8 cellular contexts compared by ENCODE assay signal in the genomic region with DNA sequence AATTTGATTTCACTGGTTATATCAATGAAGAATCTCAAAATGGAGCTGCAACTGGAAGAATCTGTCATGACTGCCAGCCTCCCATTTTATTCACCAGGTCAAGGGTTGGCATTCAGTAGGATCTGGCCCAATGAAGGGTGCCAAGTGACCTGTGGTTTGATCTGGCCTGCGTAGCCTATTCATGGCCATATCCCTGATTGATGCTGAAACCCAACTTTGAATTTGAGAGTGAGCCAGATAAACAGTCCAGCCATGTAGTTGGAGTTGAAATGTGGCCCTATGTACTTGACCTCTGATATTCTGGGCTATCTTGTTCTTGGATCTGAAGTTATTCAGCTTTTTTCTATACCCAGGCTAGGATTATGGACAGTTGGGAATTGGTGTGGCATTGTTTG. TPM values are rescaled to one million over a fixed set of nuclear protein-coding genes. Genes with fewer than 3 reads are reported as not detected.
DNase-seq lines count a peak whose midpoint lies in the region; ATAC-seq, FAIRE-seq and TF ChIP-seq lines count a peak whose summit lies in the region.

No MANE protein-coding gene starts in this region.

- no peaks in the 10 kb centered on the region for H3K27me3 Mint-ChIP-seq in H9 (ENCODE audit: low read depth)

- H3K4me1 Mint-ChIP-seq in H9, result peaks cover 28 to 32% of the 10 kb centered on the region in 2 experiments

- no peak overlapping the region for H4K8ac ChIP-seq in H9 (replicated peaks; ENCODE audit: insufficient read length, low read depth, low read length)

- no peak overlapping the region for H3K9ac ChIP-seq in H9 (ENCODE audit: extremely low read depth, insufficient read length, low read length)

- H3K4me2 ChIP-seq in H9 (ENCODE audit: insufficient read depth, insufficient read length, low read length), result peak overlapping the region; percentile 88

- no peak overlapping the region for H2BK20ac ChIP-seq in H9 (ENCODE audit: low read depth, low read length, poor library complexity, severe bottlenecking)

- DNase-seq in H9 (no peak), glomerular visceral epithelial cell (ENCODE audit: extremely low spot score) (peak; percentile 3), small intestine (peak; percentile 57), COR-L47 (lab: John Stamatoyannopoulos, UW) (no peak), NCI-H2227 treated with DMSO at 0.1 percent for 48 hours (lab: John Stamatoyannopoulos, UW) (no peak)

- peaks cover 8% of the 10 kb centered on the region for H3K79me1 ChIP-seq in H9 (ENCODE audit: insufficient read depth, low read depth, low read length, poor library complexity, severe bottlenecking)

- WGBS in H9 (ENCODE audit: extremely low coverage, insufficient read length, low lambda C conversion rate), result no CpG with 5 or more reads among the region's 1 CpG
- 24 to 42% (median 30%) methylated on average over 1 of the region's 1 CpG for WGBS in small intestine, 3 donors

- peak overlapping the region in 1 of 2 donors; percentile 98 for H3K4me3 ChIP-seq in small intestine (ENCODE audit: low read depth in 1 of 2, low read length in 2 of 2)

- H3K18ac ChIP-seq in H9 (ENCODE audit: insufficient read length, low read depth, low read length), result no peak overlapping the region

- H3K23me2 ChIP-seq in H9 (ENCODE audit: insufficient read length, low read depth, low read length, poor library complexity, severe bottlenecking), result peaks cover 8% of the 10 kb centered on the region

- no peak overlapping the region for H2BK12ac ChIP-seq in H9 (ENCODE audit: insufficient read length, low read depth, low read length)

- H3K9me3 ChIP-seq in H9 (ENCODE audit: control insufficient read depth, low read depth, low read length) (no peaks in the 10 kb centered on the region), small intestine (ENCODE audit: control insufficient read depth, low read depth) (no peaks in the 10 kb centered on the region)

- H3K36me3 Mint-ChIP-seq in H9 (ENCODE audit: insufficient read depth in 1 of 3, low read depth in 3 of 3), result peaks cover 0 to 8% (median 3%) of the 10 kb centered on the region in 3 experiments; a peak in 3 of 7 replicates

- H2BK120ac ChIP-seq in H9 (ENCODE audit: low read depth, low read length, poor library complexity, severe bottlenecking), result no peak overlapping the region

- TF ChIP-seq CTCF in H9 (conservative IDR thresholded peaks at IDR 0.05) (no peak), VCaP (conservative IDR thresholded peaks at IDR 0.05) (no peak)

- H3K56ac ChIP-seq in H9 (ENCODE audit: insufficient read length, low read depth, low read length), result no peak overlapping the region

- H3T11ph ChIP-seq in H9 (ENCODE audit: low read length), result no peak overlapping the region

- H3K4me3 Mint-ChIP-seq in H9, result peak overlapping the region; percentile 91 to 97

- H4K91ac ChIP-seq in H9 (ENCODE audit: insufficient read length, low read depth, low read length), result no peak overlapping the region

- no peak overlapping the region for H4K5ac ChIP-seq in H9 (ENCODE audit: insufficient read length, low read depth, low read length)

- no peak overlapping the region for H2BK15ac ChIP-seq in H9 (ENCODE audit: low read depth, low read length)

- H3K27me3 ChIP-seq in H9 (ENCODE audit: insufficient read depth, low read length), result no peaks in the 10 kb centered on the region
- no peaks in the 10 kb centered on the region for H3K27me3 ChIP-seq in small intestine (ENCODE audit: control insufficient read depth in 2 of 2, insufficient read depth in 2 of 2, low read length in 2 of 2)

- H2AFZ ChIP-seq in H9 (ENCODE audit: low read length), result no peak overlapping the region

- H4K20me1 ChIP-seq in H9 (ENCODE audit: control insufficient read depth, insufficient read depth, insufficient read length), result no peaks in the 10 kb centered on the region

- H3K9me3 Mint-ChIP-seq in H9, result peaks cover 0 to 2% of the 10 kb centered on the region in 2 experiments; a peak in 2 of 5 replicates

- no peak overlapping the region for H2AK5ac ChIP-seq in H9 (ENCODE audit: insufficient read length, low read length)

- H3K4ac ChIP-seq in H9 (ENCODE audit: low read depth, low read length), result no peak overlapping the region

- no peak overlapping the region for H3K14ac ChIP-seq in H9 (ENCODE audit: insufficient read depth, low read length)

- H3K27ac ChIP-seq in H9 (ENCODE audit: insufficient read length, low read depth, low read length) (no peak overlapping the region), VCaP (peak overlapping the region; percentile 99), small intestine (ENCODE audit: low read depth in 1 of 2, low read length in 1 of 2) (peak overlapping the region; percentile 4 to 22)

- no peak for ATAC-seq in HG03108 (IDR thresholded peaks at IDR 0.05; ENCODE audit: unreplicated experiment)
- no peak for ATAC-seq in GM19463 (IDR thresholded peaks at IDR 0.05; ENCODE audit: unreplicated experiment)

- FAIRE-seq in small intestine (lab: Jason Lieb, UNC), result no peak

- no peak overlapping the region for H2BK5ac ChIP-seq in H9 (ENCODE audit: insufficient read length, low read length)

- H3K4me1 ChIP-seq in H9 (ENCODE audit: insufficient read depth, low read length) (peaks cover 4% of the 10 kb centered on the region; the same call in 1 of the 2 replicates), small intestine (ENCODE audit: control insufficient read depth in 2 of 2, insufficient read depth in 1 of 2, low read depth in 1 of 2, low read length in 1 of 2) (peaks cover 7 to 9% of the 10 kb centered on the region in 2 donors)

- H3K79me2 ChIP-seq in H9 (ENCODE audit: insufficient read depth, low read length), result peaks cover 36% of the 10 kb centered on the region

- no peak overlapping the region for H3K27ac Mint-ChIP-seq in H9

- no peak overlapping the region for H3K23ac ChIP-seq in H9 (ENCODE audit: insufficient read length, low read depth, low read length)

- H3K36me3 ChIP-seq in small intestine (ENCODE audit: control insufficient read depth in 2 of 2, insufficient read depth in 2 of 2, low read length in 2 of 2), result no peaks in the 10 kb centered on the region

RNA-seq across cellular contexts. Expression of gene MKLN1, which starts 1.5 kb away (rescaled TPM):
- total RNA-seq in H9 (2021), result 33.8 and 34.3 TPM in 2 replicates
- 10 to 100 TPM in 2 of 3 donors, 1 to 10 TPM in 1; 7.9 to 18.1 (median 17.6) TPM for polyA plus RNA-seq in small intestine

Comparison
In these comparisons a context has a peak if more than half of its experiments do, and no peak if none do; other contexts are left out.
1. DNase-seq: peak in glomerular visceral epithelial cell (single experiment) and small intestine (single experiment); none in H9 (single experiment), COR-L47 (single experiment) and NCI-H2227 treated with DMSO at 0.1 percent for 48 hours (single experiment).